In genomic region chr11:46450846-46451470, GRCh38 we compare ENCODE assay signal across 27 cellular contexts. TPM values are rescaled to one million over a fixed set of nuclear protein-coding genes. Genes with fewer than 3 reads are reported as not detected.
DNase-seq lines count a peak whose midpoint lies in the region; ATAC-seq and TF ChIP-seq lines count a peak whose summit lies in the region.
"Had no signal": no experiment of that assay in that cellular context is flagged by ENCODE, and none has a peak within 500 bp of the region (broad histone marks: within the 10 kb centered on the region; RNA-seq: fewer than 3 reads in every experiment).

No MANE protein-coding gene starts in this region.

- no peak overlapping the region for H3K27ac Mint-ChIP-seq in CD8-positive, alpha-beta memory T cell
- H3K27ac Mint-ChIP-seq: activated naive CD8-positive, alpha-beta T cell; T-helper 1 cell treated with Interleukin-12 subunit alpha and Interleukin-12 subunit beta and Interleukin-4 antibody, amounts not matched to agents 30 μg/mL and 1 μg/mL, for 36 hours had no signal

- H3K27ac ChIP-seq in CD8-positive, alpha-beta memory T cell (ENCODE audit: low read depth, low read length) = no peak overlapping the region
- H3K27ac ChIP-seq: stomach, upper lobe of right lung, VCaP had no signal

- H3K4me1 ChIP-seq in CD8-positive, alpha-beta memory T cell (ENCODE audit: insufficient read depth, low read length) = no peaks in the 10 kb centered on the region

- no peaks in the 10 kb centered on the region for H3K27me3 Mint-ChIP-seq in CD8-positive, alpha-beta memory T cell
- H3K27me3 Mint-ChIP-seq: activated naive CD8-positive, alpha-beta T cell had no signal

- peak overlapping the region in 1 of 7 donors; percentile 5 for H3K4me3 Mint-ChIP-seq in CD8-positive, alpha-beta memory T cell
- H3K4me3 Mint-ChIP-seq: activated naive CD8-positive, alpha-beta T cell; neural crest cell; T-helper 1 cell treated with Interleukin-12 subunit alpha and Interleukin-12 subunit beta and Interleukin-4 antibody, amounts not matched to agents 30 μg/mL and 1 μg/mL, for 36 hours had no signal

- H3K9me3 ChIP-seq in CD8-positive, alpha-beta memory T cell (ENCODE audit: low read length) = no peaks in the 10 kb centered on the region
- H3K9me3 ChIP-seq: stomach, upper lobe of right lung had no signal

- POLR2A ChIA-PET in AG04449 (lab: Yijun Ruan, JAX) = no interaction called here
- POLR2A ChIA-PET in CD8-positive, alpha-beta memory T cell (lab: Charles Lee) = no interaction called here

- no peaks in the 10 kb centered on the region for H3K27me3 ChIP-seq in CD8-positive, alpha-beta memory T cell (ENCODE audit: insufficient read depth, low read length, poor library complexity, severe bottlenecking)
- H3K27me3 ChIP-seq: stomach, upper lobe of right lung had no signal

- H3K36me3 Mint-ChIP-seq in CD8-positive, alpha-beta memory T cell = peaks cover 0 to 15% (median 2%) of the 10 kb centered on the region in 3 donors

- no peak overlapping the region for H3K4me3 ChIP-seq in AG04449 (ENCODE audit: low read depth, low read length)
- no peak overlapping the region for H3K4me3 ChIP-seq in CD8-positive, alpha-beta memory T cell (ENCODE audit: low read length)
- H3K4me3 ChIP-seq: stomach, upper lobe of right lung had no signal

- TF ChIP-seq CTCF in AG04449 (IDR thresholded peaks at IDR 0.05; ENCODE audit: insufficient read depth, low read length, missing control alignments) = no peak

- ATAC-seq in GM18909 (IDR thresholded peaks at IDR 0.05; ENCODE audit: poor library complexity, unreplicated experiment) (no peak), GM18502 (IDR thresholded peaks at IDR 0.05; ENCODE audit: poor library complexity, unreplicated experiment) (no peak)
- ATAC-seq: upper lobe of right lung had no signal

- no peaks in the 10 kb centered on the region for H3K9me3 Mint-ChIP-seq in CD8-positive, alpha-beta memory T cell
- H3K9me3 Mint-ChIP-seq: neural crest cell; T-helper 1 cell treated with Interleukin-12 subunit alpha and Interleukin-12 subunit beta and Interleukin-4 antibody, amounts not matched to agents 30 μg/mL and 1 μg/mL, for 36 hours had no signal

- DNase-seq in AG04449 (ENCODE audit: low read depth, low spot score) (peak; percentile 10), NCI-H69 (lab: John Stamatoyannopoulos, UW) (peak; percentile 62), dermis blood vessel endothelial cell (peak; percentile 47), myocyte (ENCODE audit: low read depth) (peak; percentile 78), HuH-7 (ENCODE audit: low spot score) (no peak)
- DNase-seq in CD8-positive, alpha-beta memory T cell = no peak
- DNase-seq: ACHN; activated CD4-positive, alpha-beta T cell treated with anti-CD3 and anti-CD28 coated beads, Interleukin-2, amount 50 U/mL, for 48 hours; activated T-cell treated with anti-CD3 and anti-CD28 coated beads, Interleukin-2, amount 50 U/mL, for 1 hour; DMS79; HCEC 1CT; hippocampal formation; NCI-H2081; NCI-H524 treated with DMSO at 0.1 percent for 48 hours; retina; SHP77; stomach; upper lobe of right lung had no signal

- no peaks in the 10 kb centered on the region for H3K36me3 ChIP-seq in CD8-positive, alpha-beta memory T cell (ENCODE audit: insufficient read depth, low read length)
- H3K36me3 ChIP-seq: stomach, upper lobe of right lung had no signal

- CTCF ChIA-PET in AG04449 (lab: Yijun Ruan, JAX) = interaction anchor here (1.0 to 1.5 kb wide), 3 partner anchors 39 to 78 kb away, joined by 3 to 6 read pairs (median 5); no protein-coding TSS in a partner anchor
- CTCF ChIA-PET in CD8-positive, alpha-beta memory T cell (lab: Charles Lee) = no interaction called here

- H3K4me1 Mint-ChIP-seq in CD8-positive, alpha-beta memory T cell = peaks cover 25 to 53% (median 26%) of the 10 kb centered on the region in 3 donors

RNA-seq across cellular contexts. Expression of gene CHRM4, which starts 59.4 kb away (rescaled TPM):
- total RNA-seq in dermis blood vessel endothelial cell (0.09 and 0.17 TPM in 2 replicates), myocyte (0.19 TPM in 1 of 2 replicates, not detected in the other)
- 0.55 TPM for polyA plus RNA-seq in myocyte (2012)
- total RNA-seq in CD8-positive, alpha-beta memory T cell = not detected
- polyA plus RNA-seq in CD8-positive, alpha-beta memory T cell = 0.63 TPM
- total RNA-seq: bronchial epithelial cell, fibroblast of lung, mesenteric fat pad had no signal
- polyA plus RNA-seq: stomach had no signal

Comparison
In these comparisons a context has a peak if more than half of its experiments do, and no peak if none do; other contexts are left out.
1. DNase-seq: peak in AG04449 (single experiment), NCI-H69 (single experiment), dermis blood vessel endothelial cell (single experiment) and myocyte (single experiment); none in HuH-7 (single experiment) and CD8-positive, alpha-beta memory T cell (0 of 5).